Comparison of ENCODE assay signal across 11 cellular contexts in genomic region chr2:156320491-156320896, GRCh38. TPM values are rescaled to one million over a fixed set of nuclear protein-coding genes. Genes with fewer than 3 reads are reported as not detected.
DNase-seq lines count a peak whose midpoint lies in the region; ATAC-seq and TF ChIP-seq lines count a peak whose summit lies in the region.
"Had no signal": no experiment of that assay in that cellular context is flagged by ENCODE, and none has a peak within 500 bp of the region (broad histone marks: within the 10 kb centered on the region; RNA-seq: fewer than 3 reads in every experiment).

No MANE protein-coding gene starts in this region.

- no peak overlapping the region for H2BK120ac ChIP-seq in mesendoderm (ENCODE audit: low read depth, low read length)

- H2BK5ac ChIP-seq in mesendoderm (ENCODE audit: low read length): no peak overlapping the region

- H3K27me3 Mint-ChIP-seq in activated CD4-positive, alpha-beta T cell treated with anti-CD3 and anti-CD28 coated beads for 36 hours: peaks cover 73% of the 10 kb centered on the region
- peaks cover 84% of the 10 kb centered on the region for H3K27me3 Mint-ChIP-seq in dendritic cell treated with granulocyte-macrophage colony-stimulating factor and Interleukin-4, amounts not matched to agents 40 ng/mL and 50 ng/mL, for 4 days

- no CpG with 5 or more reads among the region's 28 CpGs for WGBS in mesendoderm (ENCODE audit: extremely low coverage, insufficient coverage, low lambda C conversion rate)

- no peak overlapping the region for H4K8ac ChIP-seq in mesendoderm (ENCODE audit: low read depth, low read length)

- no peak overlapping the region for H2BK15ac ChIP-seq in mesendoderm (replicated peaks; ENCODE audit: low read depth)

- no peak overlapping the region for H3K4ac ChIP-seq in mesendoderm (ENCODE audit: low read depth, low read length)

- H4K5ac ChIP-seq in mesendoderm (ENCODE audit: low read length): no peak overlapping the region

- peak overlapping the region; percentile 69 for H3K4me2 ChIP-seq in mesendoderm (ENCODE audit: low read length)

- no peak for TF ChIP-seq CTCF in tibial artery (IDR thresholded peaks at IDR 0.05)

- peaks cover 40% of the 10 kb centered on the region for H3K4me1 Mint-ChIP-seq in activated CD4-positive, alpha-beta T cell treated with anti-CD3 and anti-CD28 coated beads for 36 hours
- peaks cover 38% of the 10 kb centered on the region for H3K4me1 Mint-ChIP-seq in dendritic cell treated with granulocyte-macrophage colony-stimulating factor and Interleukin-4, amounts not matched to agents 40 ng/mL and 50 ng/mL, for 4 days (ENCODE audit: low read depth)

- H3K56ac ChIP-seq in mesendoderm (ENCODE audit: low read length): peak overlapping the region; percentile 71

- peak overlapping the region; percentile 36 for H3K9ac ChIP-seq in mesendoderm (ENCODE audit: low read length)

- no peaks in the 10 kb centered on the region for H3K79me2 ChIP-seq in mesendoderm (ENCODE audit: control insufficient read depth, insufficient read depth, low read length)

- H3K9me3 ChIP-seq in tibial artery: no peaks in the 10 kb centered on the region
- H3K9me3 ChIP-seq: adrenal gland had no signal

- no peak overlapping the region for H3K27ac Mint-ChIP-seq in activated CD4-positive, alpha-beta T cell treated with anti-CD3 and anti-CD28 coated beads for 36 hours
- H3K27ac Mint-ChIP-seq in dendritic cell treated with granulocyte-macrophage colony-stimulating factor and Interleukin-4, amounts not matched to agents 40 ng/mL and 50 ng/mL, for 4 days: no peak overlapping the region

- CTCF ChIA-PET in activated CD4-positive, alpha-beta T cell treated with anti-CD3 and anti-CD28 coated beads for 36 hours (lab: Charles Lee): interaction anchor here (0.8 to 1.1 kb wide), 2 partner anchors 10 to 266 kb away, joined by 3 read pairs; no protein-coding TSS in a partner anchor

- no peak for ATAC-seq in activated CD4-positive, alpha-beta T cell treated with anti-CD3 and anti-CD28 coated beads for 36 hours
- ATAC-seq in GM21717 (IDR thresholded peaks at IDR 0.05; ENCODE audit: unreplicated experiment): no peak

- no peaks in the 10 kb centered on the region for H3K9me3 Mint-ChIP-seq in activated CD4-positive, alpha-beta T cell treated with anti-CD3 and anti-CD28 coated beads for 36 hours (ENCODE audit: low read depth)
- H3K9me3 Mint-ChIP-seq in dendritic cell treated with granulocyte-macrophage colony-stimulating factor and Interleukin-4, amounts not matched to agents 40 ng/mL and 50 ng/mL, for 4 days: no peaks in the 10 kb centered on the region

- H3K4me1 ChIP-seq in mesendoderm (ENCODE audit: control insufficient read depth, low read depth, low read length) (peaks cover 3% of the 10 kb centered on the region), tibial artery (peaks cover 0 to 21% (median 14%) of the 10 kb centered on the region in 4 donors)

- H3K79me1 ChIP-seq in mesendoderm (ENCODE audit: low read length): no peaks in the 10 kb centered on the region

- H3K36me3 ChIP-seq in mesendoderm (ENCODE audit: control insufficient read depth, insufficient read depth, low read length) (no peaks in the 10 kb centered on the region), tibial artery (peaks cover 3 to 8% (median 3%) of the 10 kb centered on the region in 3 donors)

- H3K4me3 ChIP-seq in mesendoderm (ENCODE audit: low read length): peak overlapping the region; percentile 15
- H3K4me3 ChIP-seq in tibial artery: peak overlapping the region; percentile 54 to 63

- no peak overlapping the region for H3K23ac ChIP-seq in mesendoderm (ENCODE audit: low read length)

- peaks cover 36% of the 10 kb centered on the region for H3K27me3 ChIP-seq in mesendoderm (ENCODE audit: insufficient read depth, low read length, poor library complexity)
- H3K27me3 ChIP-seq in tibial artery: no peaks in the 10 kb centered on the region
- H3K27me3 ChIP-seq: adrenal gland had no signal

- H3K36me3 Mint-ChIP-seq in activated CD4-positive, alpha-beta T cell treated with anti-CD3 and anti-CD28 coated beads for 36 hours (ENCODE audit: low read depth): peaks cover 28% of the 10 kb centered on the region
- H3K36me3 Mint-ChIP-seq in dendritic cell treated with granulocyte-macrophage colony-stimulating factor and Interleukin-4, amounts not matched to agents 40 ng/mL and 50 ng/mL, for 4 days (ENCODE audit: low read depth): no peaks in the 10 kb centered on the region

- H2AK5ac ChIP-seq in mesendoderm (ENCODE audit: low read length): no peak overlapping the region

- no peak overlapping the region for H3K27ac ChIP-seq in mesendoderm (ENCODE audit: low read depth, low read length)
- H3K27ac ChIP-seq in tibial artery: peak overlapping the region; percentile 77 to 82

- H3K4me3 Mint-ChIP-seq in activated CD4-positive, alpha-beta T cell treated with anti-CD3 and anti-CD28 coated beads for 36 hours: peak overlapping the region; percentile 63
- H3K4me3 Mint-ChIP-seq in dendritic cell treated with granulocyte-macrophage colony-stimulating factor and Interleukin-4, amounts not matched to agents 40 ng/mL and 50 ng/mL, for 4 days: peak overlapping the region; percentile 55

- POLR2A ChIA-PET in activated CD4-positive, alpha-beta T cell treated with anti-CD3 and anti-CD28 coated beads for 36 hours (lab: Charles Lee): no interaction called here

- no peak overlapping the region for H3K18ac ChIP-seq in mesendoderm (ENCODE audit: low read length)

- intact Hi-C loops in activated CD4-positive, alpha-beta T cell treated with anti-CD3 and anti-CD28 coated beads for 36 hours (cut with DNase I, micrococcal nuclease): no loop called here
- intact Hi-C loops in dendritic cell treated with granulocyte-macrophage colony-stimulating factor and Interleukin-4, amounts not matched to agents 40 ng/mL and 50 ng/mL, for 4 days (cut with micrococcal nuclease): loop anchor here (10.0 kb wide), 1 partner anchor 946 kb away; no protein-coding TSS in a partner anchor
- intact Hi-C loops in tibial artery (cut with DNase I; ENCODE audit: low total_unique reads): no loop called here

- DNase-seq in activated CD4-positive, alpha-beta T cell treated with anti-CD3 and anti-CD28 coated beads for 36 hours: peak; percentile 30
- no peak for DNase-seq in activated CD4-positive, alpha-beta T cell treated with anti-CD3 and anti-CD28 coated beads, Interleukin-2, amount 50 U/mL, for 48 hours
- peak; percentile 85 for DNase-seq in mesendoderm
- peak; percentile 30 to 82 for DNase-seq in tibial artery
- no peak for DNase-seq in HPDE6-E6E7 (ENCODE audit: extremely low spot score)
- DNase-seq in SHP77 treated with DMSO at 0.1 percent for 48 hours (lab: John Stamatoyannopoulos, UW): no peak
- DNase-seq: NCI-H2171 treated with DMSO at 0.1 percent for 48 hours; stimulated activated CD4-positive, alpha-beta T cell treated with anti-CD3 and anti-CD28 coated beads, Interleukin-4, amount 100 ng/mL, for 24 hours had no signal

RNA-seq across cellular contexts. Expression of gene NR4A2, which starts 12.0 kb away (rescaled TPM):
- total RNA-seq in activated CD4-positive, alpha-beta T cell treated with anti-CD3 and anti-CD28 coated beads for 36 hours: 10 to 100 TPM; 19.1 to 23.0 TPM
- polyA plus RNA-seq in mesendoderm (2013, experiment 1 of 2): 1.1 TPM
- 1.2 TPM for polyA plus RNA-seq in mesendoderm (2013, experiment 2 of 2)

Comparison
In these comparisons a context has a peak if more than half of its experiments do, and no peak if none do; other contexts are left out.
1. DNase-seq: peak in activated CD4-positive, alpha-beta T cell treated with anti-CD3 and anti-CD28 coated beads for 36 hours (single experiment), mesendoderm (single experiment) and tibial artery (2 of 2); none in activated CD4-positive, alpha-beta T cell treated with anti-CD3 and anti-CD28 coated beads, Interleukin-2, amount 50 U/mL, for 48 hours (0 of 2), HPDE6-E6E7 (single experiment) and SHP77 treated with DMSO at 0.1 percent for 48 hours (single experiment).